In the genomic region with DNA sequence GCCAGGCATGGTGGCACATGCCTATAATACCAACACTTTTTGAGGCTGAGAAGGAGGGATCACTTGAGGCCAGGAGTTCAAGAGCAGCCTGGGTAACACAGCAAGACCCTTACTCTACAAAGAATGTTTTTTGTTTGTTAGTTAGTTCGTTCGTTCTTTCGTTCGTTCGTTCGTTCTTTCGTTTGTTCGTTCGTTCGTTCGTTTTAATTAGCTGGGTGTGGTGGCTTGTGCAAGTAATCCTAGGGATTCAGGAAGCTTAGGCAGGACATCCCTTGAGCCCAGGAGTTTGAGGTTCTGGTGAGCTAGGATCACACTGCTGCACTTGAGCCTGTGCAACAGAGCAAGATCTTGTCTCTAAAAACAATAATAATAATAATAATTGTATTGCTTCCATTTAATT, we compare ENCODE assay signal across 33 cellular contexts.
"Had no signal": no experiment of that assay in that cellular context is flagged by ENCODE, and none has a peak within 500 bp of the region (broad histone marks: within the 10 kb centered on the region; RNA-seq: fewer than 3 reads in every experiment).

No MANE protein-coding gene starts in this region.

- H3K27me3 ChIP-seq: adrenal gland, body of pancreas, brain microvascular endothelial cell, breast epithelium, cardiac muscle cell had no signal

- FAIRE-seq: astrocyte had no signal

- DNase-seq: activated B cell treated with CpG ODN at 0.5 μM for 24 hours; activated CD4-positive, alpha-beta memory T cell treated with anti-CD3 and anti-CD28 coated beads for 36 hours; activated CD4-positive, alpha-beta T cell treated with anti-CD3 and anti-CD28 coated beads for 4 hours; activated CD4-positive, alpha-beta T cell treated with anti-CD3 and anti-CD28 coated beads, Interleukin-2, amount 10 ng/mL, durations not matched to agents 24 days and 14 days; activated CD4-positive, alpha-beta T cell treated with anti-CD3 and anti-CD28 coated beads, Interleukin-2, amount 50 U/mL, for 1 hour; activated CD4-positive, alpha-beta T cell treated with anti-CD3 and anti-CD28 coated beads, Interleukin-2, amount 50 U/mL, for 4 hours; activated CD4-positive, CD25-positive, alpha-beta regulatory T cell treated with anti-CD3 and anti-CD28 coated beads, Interleukin-2, amount 50 U/mL, for 72 hours; activated CD8-positive, alpha-beta memory T cell treated with anti-CD3 and anti-CD28 coated beads, Interleukin-2, amount 50 U/mL, for 4 hours; activated CD8-positive, alpha-beta T cell treated with anti-CD3 and anti-CD28 coated beads for 36 hours; activated effector memory CD4-positive, alpha-beta T cell treated with anti-CD3 and anti-CD28 coated beads, Interleukin-2, amount 50 U/mL, for 16 hours; activated gamma-delta T cell treated with Interleukin-2 at 50 U/mL for 16 hours; activated naive CD4-positive, alpha-beta T cell; activated naive CD4-positive, alpha-beta T cell treated with anti-CD3 and anti-CD28 coated beads for 36 hours; activated naive CD4-positive, alpha-beta T cell treated with anti-CD3 and anti-CD28 coated beads, Interleukin-2, amount 50 U/mL, for 16 hours; activated naive CD8-positive, alpha-beta T cell treated with anti-CD3 and anti-CD28 coated beads for 36 hours; activated T-cell treated with anti-CD3 and anti-CD28 coated beads for 4 hours; activated T-cell treated with anti-CD3 and anti-CD28 coated beads, Interleukin-2, amount 50 U/mL, for 1 hour; activated T-cell treated with anti-CD3 and anti-CD28 coated beads, Interleukin-2, amount 50 U/mL, for 4 hours; activated T-cell treated with anti-CD3 and anti-CD28 coated beads, Interleukin-2, amount 50 U/mL, for 72 hours; adrenal gland; amniotic stem cell; aorta; body of pancreas; brain microvascular endothelial cell; caudate nucleus; cerebellar nuclear complex; T-helper 2 cell; T-helper 9 cell had no signal

- H3K36me3 ChIP-seq: adrenal gland, brain microvascular endothelial cell, breast epithelium, cardiac muscle cell had no signal

- H3K4me3 ChIP-seq: adrenal gland, body of pancreas, breast epithelium, cardiac muscle cell had no signal

- ATAC-seq: activated CD8-positive, alpha-beta T cell treated with anti-CD3 and anti-CD28 coated beads for 36 hours; activated naive CD4-positive, alpha-beta T cell treated with anti-CD3 and anti-CD28 coated beads, Interleukin-2, amount 50 U/mL, for 72 hours; activated T-cell treated with anti-CD3 and anti-CD28 coated beads, Interleukin-2, amount 50 U/mL, for 4 hours; activated T-cell treated with anti-CD3 and anti-CD28 coated beads, Interleukin-2, amount 50 U/mL, for 72 hours; activated T-helper 17 cell treated with anti-CD3 and anti-CD28 coated beads, Interleukin-2, amount 50 U/mL, for 72 hours; body of pancreas had no signal
